In the genomic region with DNA sequence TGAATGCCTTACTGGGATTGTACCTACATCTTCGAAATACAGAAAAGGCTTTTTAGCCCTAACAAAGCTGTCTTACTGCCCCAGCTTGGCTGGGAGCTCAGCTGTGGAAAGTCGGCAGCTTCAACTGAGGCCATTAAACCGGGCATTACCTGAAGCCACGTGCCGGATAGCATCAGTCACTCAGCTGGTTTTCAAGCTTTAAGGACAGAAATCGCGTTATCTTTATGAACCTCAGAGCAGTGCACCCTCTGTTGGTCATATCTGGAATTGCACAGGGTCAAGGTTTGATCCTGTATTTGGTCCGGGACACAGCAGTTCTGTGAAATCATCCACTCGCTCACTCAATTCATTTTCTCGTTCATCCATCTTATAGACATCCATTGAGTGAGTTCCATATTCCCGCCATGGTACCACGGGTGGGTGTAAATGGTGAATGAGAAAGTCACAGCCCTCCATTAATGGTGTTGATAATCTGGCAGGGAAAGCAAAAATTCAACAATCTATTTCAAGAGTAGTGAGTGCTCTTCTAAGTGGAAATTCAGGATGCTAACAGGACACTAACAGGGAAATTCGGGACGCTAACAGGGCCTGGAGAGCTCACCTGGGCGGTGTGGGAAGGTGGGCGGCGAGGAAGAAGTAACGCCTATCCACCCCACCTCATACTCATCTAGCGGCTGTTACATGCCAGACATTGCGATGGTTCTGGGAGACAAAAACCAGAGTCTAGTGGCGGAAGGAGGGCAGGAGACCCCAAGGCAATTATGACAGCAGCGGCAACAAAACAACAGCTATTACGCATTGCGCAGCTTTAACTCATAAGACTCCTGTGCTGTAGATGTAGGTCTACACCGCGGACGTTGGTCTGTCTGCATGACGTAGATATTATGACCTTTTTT, we compare ENCODE assay signal across 8 cellular contexts.
A peak's percentile ranks its signal among the peaks of the same experiment; 100 is the strongest.
DNase-seq lines count a peak whose midpoint lies in the region; ATAC-seq and TF ChIP-seq lines count a peak whose summit lies in the region.

No MANE protein-coding gene starts in this region.

- no peaks in the 10 kb centered on the region for H3K4me1 Mint-ChIP-seq in mesothelial cell of epicardium

- no peak overlapping the region for H3K4me3 Mint-ChIP-seq in mesothelial cell of epicardium

- no peaks in the 10 kb centered on the region for H3K9me3 ChIP-seq in heart left ventricle

- TF ChIP-seq CTCF in heart left ventricle (IDR thresholded peaks at IDR 0.05), result peak; percentile 66 to 88 (median 80)
- TF ChIP-seq CTCF in coronary artery (IDR thresholded peaks at IDR 0.05), result peak; percentile 67
- peak; percentile 98 for TF ChIP-seq CTCF in mesothelial cell of epicardium (IDR thresholded peaks at IDR 0.05; ENCODE audit: unreplicated experiment)

- H3K4me3 ChIP-seq in heart left ventricle (no peak overlapping the region), coronary artery (no peak overlapping the region)

- H3K9me3 Mint-ChIP-seq in mesothelial cell of epicardium, result peaks cover 4% of the 10 kb centered on the region

- H3K27ac ChIP-seq in heart left ventricle (no peak overlapping the region), coronary artery (no peak overlapping the region)

- H3K27me3 Mint-ChIP-seq in mesothelial cell of epicardium (ENCODE audit: low read depth), result peaks cover 46% of the 10 kb centered on the region

- TF ChIP-seq POLR2A in heart left ventricle (IDR thresholded peaks at IDR 0.05), result no peak

- no peaks in the 10 kb centered on the region for H3K36me3 ChIP-seq in heart left ventricle

- H3K4me1 ChIP-seq in heart left ventricle, result no peaks in the 10 kb centered on the region

- ATAC-seq in heart left ventricle (no peak), Right ventricle myocardium inferior (no peak), GM19324 (IDR thresholded peaks at IDR 0.05; ENCODE audit: low FRiP score, unreplicated experiment) (no peak)

- 60 to 62% (median 62%) methylated on average over 28 of the region's 28 CpGs for WGBS in heart left ventricle, 4 donors

- intact Hi-C loops in heart left ventricle (cut with DNase I), result loop anchor here in 8 of 10 donors (1.0 to 5.0 kb wide), 5 partner anchors 211 to 217 kb away; no protein-coding TSS in a partner anchor
- intact Hi-C loops in Right ventricle myocardium inferior (cut with DNase I), result loop anchor here (2.0 kb wide), 1 partner anchor 214 kb away; no protein-coding TSS in a partner anchor

- DNase-seq in heart left ventricle (peak in 1 of 5 donors; percentile 14), Right ventricle myocardium inferior (ENCODE audit: missing footprints) (no peak), NCI-H1694 (lab: John Stamatoyannopoulos, UW) (peak; percentile 91), coronary artery (ENCODE audit: low spot score) (no peak), mesothelial cell of epicardium (ENCODE audit: low spot score in 2 of 2, unreplicated experiment in 2 of 2) (peak in 1 of 2 experiments; percentile 66)
- peak; percentile 24 for DNase-seq in activated CD4-positive, alpha-beta T cell treated with anti-CD3 and anti-CD28 coated beads for 1 hour
- peak; percentile 5 to 28 for DNase-seq in stimulated activated CD8-positive, alpha-beta memory T cell treated with anti-CD3 and anti-CD28 coated beads, Interleukin-7, amount 100 ng/mL, for 48 hours (ENCODE audit: extremely low read depth in 1 of 2, low read depth in 1 of 2)

- peaks cover 0 to 10% (median 0%) of the 10 kb centered on the region in 9 donors for H3K27me3 ChIP-seq in heart left ventricle

- no peak overlapping the region for H3K27ac Mint-ChIP-seq in mesothelial cell of epicardium

- no peaks in the 10 kb centered on the region for H3K36me3 Mint-ChIP-seq in mesothelial cell of epicardium

Comparison
In these comparisons a context has a peak if more than half of its experiments do, and no peak if none do; other contexts are left out.
1. DNase-seq: peak in NCI-H1694 (single experiment), activated CD4-positive, alpha-beta T cell treated with anti-CD3 and anti-CD28 coated beads for 1 hour (single experiment) and stimulated activated CD8-positive, alpha-beta memory T cell treated with anti-CD3 and anti-CD28 coated beads, Interleukin-7, amount 100 ng/mL, for 48 hours (2 of 2); none in Right ventricle myocardium inferior (single experiment) and coronary artery (single experiment).
2. Peak in every context shown above with its lines, with median percentiles within 50 percentile points of each other: CTCF ChIP-seq.